8 cellular contexts compared by ENCODE assay signal in genomic region chr9:130461218-130461630, GRCh38. TPM values are rescaled to one million over a fixed set of nuclear protein-coding genes. Genes with fewer than 3 reads are reported as not detected.
DNase-seq lines count a peak whose midpoint lies in the region; ATAC-seq lines count a peak whose summit lies in the region.

No MANE protein-coding gene starts in this region.

- POLR2A ChIA-PET in T-cell (lab: Charles Lee), result no interaction called here

- no peak overlapping the region for H3K27ac Mint-ChIP-seq in T-cell
- no peak overlapping the region for H3K27ac Mint-ChIP-seq in activated naive CD8-positive, alpha-beta T cell treated with anti-CD3 and anti-CD28 coated beads, Interleukin-2, amount 50 U/mL, for 24 hours

- peaks cover 0 to 4% (median 0%) of the 10 kb centered on the region in 3 donors for H3K4me1 Mint-ChIP-seq in T-cell
- no peaks in the 10 kb centered on the region for H3K4me1 Mint-ChIP-seq in activated naive CD8-positive, alpha-beta T cell treated with anti-CD3 and anti-CD28 coated beads, Interleukin-2, amount 50 U/mL, for 24 hours

- ATAC-seq in T-cell (replicated peaks in 1 of 4), result peak; percentile 55 to 68 (median 62)
- peak; percentile 34 for ATAC-seq in activated naive CD8-positive, alpha-beta T cell treated with anti-CD3 and anti-CD28 coated beads, Interleukin-2, amount 50 U/mL, for 24 hours
- no peak for ATAC-seq in HG03159 (IDR thresholded peaks at IDR 0.05; ENCODE audit: unreplicated experiment)
- no peak for ATAC-seq in GM21529 (IDR thresholded peaks at IDR 0.05; ENCODE audit: unreplicated experiment)

- peaks cover 21 to 40% of the 10 kb centered on the region in 2 donors for H3K27me3 Mint-ChIP-seq in T-cell
- H3K27me3 Mint-ChIP-seq in activated naive CD8-positive, alpha-beta T cell treated with anti-CD3 and anti-CD28 coated beads, Interleukin-2, amount 50 U/mL, for 24 hours, result peaks cover 19% of the 10 kb centered on the region

- peak; percentile 51 for DNase-seq in COLO829 (ENCODE audit: low spot score)
- DNase-seq in HuH-7 (ENCODE audit: low spot score), result peak; percentile 74
- DNase-seq in T-cell, result peak; percentile 12 to 75 (median 60)
- DNase-seq in activated naive CD8-positive, alpha-beta T cell treated with anti-CD3 and anti-CD28 coated beads, Interleukin-2, amount 50 U/mL, for 24 hours, result peak; percentile 80
- DNase-seq in hepatic stellate cell (ENCODE audit: low spot score), result peak; percentile 77
- peak; percentile 77 for DNase-seq in stimulated activated CD4-positive, alpha-beta T cell treated with anti-CD3 and anti-CD28 coated beads, Interleukin-15, amount 100 ng/mL, for 24 hours

- no peaks in the 10 kb centered on the region for H3K36me3 Mint-ChIP-seq in T-cell
- no peaks in the 10 kb centered on the region for H3K36me3 Mint-ChIP-seq in activated naive CD8-positive, alpha-beta T cell treated with anti-CD3 and anti-CD28 coated beads, Interleukin-2, amount 50 U/mL, for 24 hours (ENCODE audit: low read depth)

- H3K9me3 Mint-ChIP-seq in T-cell, result no peaks in the 10 kb centered on the region
- H3K9me3 Mint-ChIP-seq in activated naive CD8-positive, alpha-beta T cell treated with anti-CD3 and anti-CD28 coated beads, Interleukin-2, amount 50 U/mL, for 24 hours, result no peaks in the 10 kb centered on the region

- CTCF ChIA-PET in T-cell (lab: Charles Lee), result interaction anchor here in 1 of 2 donors (0.6 to 1.0 kb wide), 2 partner anchors 218 to 221 kb away, joined by 3 to 7 read pairs; no protein-coding TSS in a partner anchor

- H3K4me3 Mint-ChIP-seq in T-cell, result no peak overlapping the region
- H3K4me3 Mint-ChIP-seq in activated naive CD8-positive, alpha-beta T cell treated with anti-CD3 and anti-CD28 coated beads, Interleukin-2, amount 50 U/mL, for 24 hours, result no peak overlapping the region

RNA-seq across cellular contexts. Expression of gene ASS1, which starts 16.5 kb away (rescaled TPM):
- total RNA-seq in T-cell, result 1 to 10 TPM in 2 of 5 donors, under 1 TPM in 1, not detected in 2; 0.92 to 2.1 (median 1.2) TPM

Comparison
In these comparisons a context has a peak if more than half of its experiments do, and no peak if none do; other contexts are left out.
1. ATAC-seq: peak in T-cell (4 of 4) and activated naive CD8-positive, alpha-beta T cell treated with anti-CD3 and anti-CD28 coated beads, Interleukin-2, amount 50 U/mL, for 24 hours (single experiment); none in HG03159 (single experiment) and GM21529 (single experiment).
2. Peak in every context shown above with its lines, with median percentiles within 50 percentile points of each other: DNase-seq.